Comparison of ENCODE assay signal across 19 cellular contexts in genomic region chr6:167684276-167685104, GRCh38.
DNase-seq lines count a peak whose midpoint lies in the region; ATAC-seq and TF ChIP-seq lines count a peak whose summit lies in the region.
"Had no signal": no experiment of that assay in that cellular context is flagged by ENCODE, and none has a peak within 500 bp of the region (broad histone marks: within the 10 kb centered on the region; RNA-seq: fewer than 3 reads in every experiment).

No MANE protein-coding gene starts in this region.

- H3K9me3 Mint-ChIP-seq in glutamatergic neuron (ENCODE audit: unreplicated experiment): peaks cover 11% of the 10 kb centered on the region
- H3K9me3 Mint-ChIP-seq in activated T-helper 2 cell treated with anti-CD3 and anti-CD28 coated beads, Interferon-gamma antibody, Interleukin-2, Interleukin-4, amounts not matched to agents 10 μg/mL and 5 μg/mL and 100 μg/mL, durations not matched to agents 14 hours and 24 hours and 36 hours: no peaks in the 10 kb centered on the region

- no peak for TF ChIP-seq CTCF in glutamatergic neuron (IDR thresholded peaks at IDR 0.05; ENCODE audit: partially characterized antibody, unreplicated experiment)
- TF ChIP-seq CTCF in transverse colon (IDR thresholded peaks at IDR 0.05): peak in 1 of 5 experiments; percentile 44

- TF ChIP-seq POLR2A in transverse colon (IDR thresholded peaks at IDR 0.05): no peak

- intact Hi-C loops in transverse colon (cut with DNase I; ENCODE audit: low total_unique reads): no loop called here
- intact Hi-C loops in activated T-helper 2 cell treated with anti-CD3 and anti-CD28 coated beads, Interferon-gamma antibody, Interleukin-2, Interleukin-4, amounts not matched to agents 10 μg/mL and 5 μg/mL and 100 μg/mL, durations not matched to agents 14 hours and 24 hours and 36 hours (cut with micrococcal nuclease): no loop called here

- H3K36me3 Mint-ChIP-seq in glutamatergic neuron (ENCODE audit: unreplicated experiment): peaks cover 6% of the 10 kb centered on the region
- H3K36me3 Mint-ChIP-seq in activated T-helper 2 cell treated with anti-CD3 and anti-CD28 coated beads, Interferon-gamma antibody, Interleukin-2, Interleukin-4, amounts not matched to agents 10 μg/mL and 5 μg/mL and 100 μg/mL, durations not matched to agents 14 hours and 24 hours and 36 hours (ENCODE audit: low read depth): no peaks in the 10 kb centered on the region

- H3K4me3 Mint-ChIP-seq in glutamatergic neuron (ENCODE audit: unreplicated experiment): no peak overlapping the region
- no peak overlapping the region for H3K4me3 Mint-ChIP-seq in activated T-helper 2 cell treated with anti-CD3 and anti-CD28 coated beads, Interferon-gamma antibody, Interleukin-2, Interleukin-4, amounts not matched to agents 10 μg/mL and 5 μg/mL and 100 μg/mL, durations not matched to agents 14 hours and 24 hours and 36 hours (ENCODE audit: low read depth)

- no peak for ATAC-seq in HG03039 (IDR thresholded peaks at IDR 0.05; ENCODE audit: unreplicated experiment)
- ATAC-seq: A549, right cardiac atrium, SK-N-SH treated with all-trans-retinoic acid at 6 μM for 48 hours had no signal

- H3K9me3 ChIP-seq in transverse colon: no peaks in the 10 kb centered on the region
- H3K9me3 ChIP-seq: A549 had no signal

- H3K4me1 ChIP-seq in transverse colon: peaks cover 0 to 18% (median 9%) of the 10 kb centered on the region in 4 donors

- H3K4me1 Mint-ChIP-seq in glutamatergic neuron (ENCODE audit: low read depth, unreplicated experiment): peaks cover 39% of the 10 kb centered on the region
- H3K4me1 Mint-ChIP-seq in activated T-helper 2 cell treated with anti-CD3 and anti-CD28 coated beads, Interferon-gamma antibody, Interleukin-2, Interleukin-4, amounts not matched to agents 10 μg/mL and 5 μg/mL and 100 μg/mL, durations not matched to agents 14 hours and 24 hours and 36 hours (ENCODE audit: low read depth): no peaks in the 10 kb centered on the region

- DNase-seq in NCI-H748 (lab: John Stamatoyannopoulos, UW; ENCODE audit: unreplicated experiment) (peak; percentile 42), NCI-H748 treated with DMSO at 0.1 percent for 48 hours (lab: John Stamatoyannopoulos, UW) (no peak), NCI-H510A (lab: John Stamatoyannopoulos, UW) (peak; percentile 28), glutamatergic neuron (no peak), transverse colon (peak; percentile 26)
- no peak for DNase-seq in activated T-helper 2 cell treated with anti-CD3 and anti-CD28 coated beads, Interferon-gamma antibody, Interleukin-2, Interleukin-4, amounts not matched to agents 10 μg/mL and 5 μg/mL and 100 μg/mL, durations not matched to agents 14 hours and 24 hours and 36 hours (ENCODE audit: low spot score)
- no peak for DNase-seq in activated CD8-positive, alpha-beta memory T cell treated with anti-CD3 and anti-CD28 coated beads, Interleukin-2, amount 50 U/mL, for 4 hours
- DNase-seq: activated CD8-positive, alpha-beta memory T cell treated with anti-CD3 and anti-CD28 coated beads for 24 hours; activated gamma-delta T cell; dorsolateral prefrontal cortex; GOT3; hippocampal formation; NCI-H2081 treated with DMSO at 0.1 percent for 48 hours; right cardiac atrium; stimulated activated CD4-positive, alpha-beta T cell treated with anti-CD3 and anti-CD28 coated beads, Interleukin-4, amount 100 ng/mL, for 24 hours had no signal

- H3K27me3 ChIP-seq in transverse colon: no peaks in the 10 kb centered on the region

- in situ Hi-C loops in transverse colon (cut with MboI; ENCODE audit: low pct_ligation_motif_present in 1 of 4, low pct_unique_long_range_greater_than_20kb in 1 of 4, low sequenced_read_pairs in 3 of 4): no loop called here

- no peak for TF ChIP-seq EP300 in transverse colon (IDR thresholded peaks at IDR 0.05; ENCODE audit: low read depth)

- H3K27ac Mint-ChIP-seq in glutamatergic neuron (ENCODE audit: unreplicated experiment): peak overlapping the region; percentile 34
- no peak overlapping the region for H3K27ac Mint-ChIP-seq in activated T-helper 2 cell treated with anti-CD3 and anti-CD28 coated beads, Interferon-gamma antibody, Interleukin-2, Interleukin-4, amounts not matched to agents 10 μg/mL and 5 μg/mL and 100 μg/mL, durations not matched to agents 14 hours and 24 hours and 36 hours

- H3K27me3 Mint-ChIP-seq in glutamatergic neuron (ENCODE audit: unreplicated experiment): peaks cover 11% of the 10 kb centered on the region
- H3K27me3 Mint-ChIP-seq in activated T-helper 2 cell treated with anti-CD3 and anti-CD28 coated beads, Interferon-gamma antibody, Interleukin-2, Interleukin-4, amounts not matched to agents 10 μg/mL and 5 μg/mL and 100 μg/mL, durations not matched to agents 14 hours and 24 hours and 36 hours (ENCODE audit: low read depth): peaks cover 60% of the 10 kb centered on the region

- H3K36me3 ChIP-seq in transverse colon: no peaks in the 10 kb centered on the region

- peak overlapping the region in 1 of 4 donors; percentile 11 for H3K27ac ChIP-seq in transverse colon
- H3K27ac ChIP-seq: KMS-11 had no signal

- WGBS in transverse colon (ENCODE audit: low coverage in 1 of 2), 2 donors: 55 to 60% methylated on average over 1 to 14 of the region's 14 CpGs

- no peak overlapping the region for H3K4me3 ChIP-seq in transverse colon
- H3K4me3 ChIP-seq: A549, dorsolateral prefrontal cortex had no signal

Comparison
In these comparisons a context has a peak if more than half of its experiments do, and no peak if none do; other contexts are left out.
1. DNase-seq: peak in NCI-H748 (single experiment), NCI-H510A (single experiment) and transverse colon (single experiment); none in NCI-H748 treated with DMSO at 0.1 percent for 48 hours (single experiment), glutamatergic neuron (single experiment), activated T-helper 2 cell treated with anti-CD3 and anti-CD28 coated beads, Interferon-gamma antibody, Interleukin-2, Interleukin-4, amounts not matched to agents 10 μg/mL and 5 μg/mL and 100 μg/mL, durations not matched to agents 14 hours and 24 hours and 36 hours (single experiment) and activated CD8-positive, alpha-beta memory T cell treated with anti-CD3 and anti-CD28 coated beads, Interleukin-2, amount 50 U/mL, for 4 hours (single experiment).